ENCODE assay signal across 1 cellular context in genomic region chr1:154772611-154773515, GRCh38.
A peak's percentile ranks its signal among the peaks of the same experiment; 100 is the strongest.
TF ChIP-seq lines count a peak whose summit lies in the region.

No MANE protein-coding gene starts in this region.

TF ChIP-seq in GM23338, 12 proteins besides CTCF, POLR2A, EP300 and RAD21:
- TF ChIP-seq ZNF462 (CRISPR knock-in tag; IDR thresholded peaks at IDR 0.05) (no peak), EZH2 (IDR thresholded peaks at IDR 0.05; ENCODE audit: low read depth, unreplicated experiment) (no peak), EZH2phosphoT487 (IDR thresholded peaks at IDR 0.05; ENCODE audit: unreplicated experiment) (no peak), ZNF331 (CRISPR knock-in tag; IDR thresholded peaks at IDR 0.05; ENCODE audit: low read depth) (no peak), STAT1 (IDR thresholded peaks at IDR 0.05; ENCODE audit: unreplicated experiment) (no peak), CREB1 (CRISPR knock-in tag; IDR thresholded peaks at IDR 0.05; ENCODE audit: low read depth) (peak; percentile 46)
TF ChIP-seq in GM23338: peak in this region for 1.
